Comparison of ENCODE assay signal across 15 cellular contexts in the genomic region with DNA sequence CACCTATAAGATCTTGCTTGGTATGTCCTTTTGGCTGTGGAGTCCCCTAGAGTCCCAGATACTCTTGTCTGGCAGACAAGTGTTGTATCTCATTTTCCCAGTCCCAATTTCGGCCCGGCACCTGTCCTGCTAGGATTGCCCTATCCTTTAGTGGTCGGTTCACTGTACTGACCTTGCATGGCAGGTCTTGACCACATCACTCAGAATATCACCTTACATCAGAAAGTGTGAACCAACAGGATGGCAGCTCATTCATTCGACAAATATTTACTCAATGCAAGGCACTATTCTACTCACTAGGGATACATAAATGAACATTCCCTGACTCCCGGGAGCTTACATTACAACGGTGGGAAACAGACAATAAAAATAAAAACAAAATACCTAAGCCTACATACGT. TPM values are rescaled to one million over a fixed set of nuclear protein-coding genes. Genes with fewer than 3 reads are reported as not detected.
DNase-seq lines count a peak whose midpoint lies in the region; ATAC-seq and TF ChIP-seq lines count a peak whose summit lies in the region.
"Had no signal": no experiment of that assay in that cellular context is flagged by ENCODE, and none has a peak within 500 bp of the region (broad histone marks: within the 10 kb centered on the region; RNA-seq: fewer than 3 reads in every experiment).

No MANE protein-coding gene starts in this region.

- no peaks in the 10 kb centered on the region for H3K9me3 ChIP-seq in testis
- H3K9me3 ChIP-seq: tibial artery had no signal

- H3K36me3 ChIP-seq in testis (ENCODE audit: low read depth, missing control alignments) = no peaks in the 10 kb centered on the region
- H3K36me3 ChIP-seq in H7 (replicated peaks; ENCODE audit: control insufficient read depth, insufficient read depth, low read length) = no peaks in the 10 kb centered on the region
- H3K36me3 ChIP-seq: tibial artery had no signal

- no peak for TF ChIP-seq POLR2A in testis (IDR thresholded peaks at IDR 0.05)

- 83 to 91% methylated on average over 7 of the region's 7 CpGs for WGBS in testis, 2 donors

- no peak overlapping the region for H3K27ac ChIP-seq in testis

- ATAC-seq in HG02623 (IDR thresholded peaks at IDR 0.05; ENCODE audit: unreplicated experiment) = no peak
- ATAC-seq: CD8-positive, alpha-beta T cell; effector memory CD8-positive, alpha-beta T cell; T-cell had no signal

- DNase-seq in HFFc6 (no peak), NCI-H2029 treated with DMSO at 0.1 percent for 48 hours (lab: John Stamatoyannopoulos, UW) (peak; percentile 56), epithelial cell of esophagus (ENCODE audit: low read depth) (peak; percentile 34), renal cortical epithelial cell (ENCODE audit: low read depth) (peak; percentile 53), testis (no peak), H7 (no peak)
- DNase-seq: activated CD8-positive, alpha-beta memory T cell treated with anti-CD3 and anti-CD28 coated beads, Interleukin-2, amount 50 U/mL, for 48 hours; activated naive CD4-positive, alpha-beta T cell treated with anti-CD3 and anti-CD28 coated beads for 36 hours; CD8-positive, alpha-beta T cell; effector memory CD8-positive, alpha-beta T cell; foreskin melanocyte; GDM1; T-cell; tibial artery had no signal

- H3K4me3 Mint-ChIP-seq in HFFc6 = peak overlapping the region; percentile 7; the same call in 1 of the 2 replicates
- H3K4me3 Mint-ChIP-seq: activated naive CD4-positive, alpha-beta T cell treated with anti-CD3 and anti-CD28 coated beads for 36 hours; CD8-positive, alpha-beta T cell; effector memory CD8-positive, alpha-beta T cell; T-cell had no signal

- H3K4me1 Mint-ChIP-seq in HFFc6 (ENCODE audit: low read depth) = peaks cover 59% of the 10 kb centered on the region

- H3K27me3 Mint-ChIP-seq in HFFc6 (ENCODE audit: insufficient read depth) = no peaks in the 10 kb centered on the region
- H3K27me3 Mint-ChIP-seq: effector memory CD8-positive, alpha-beta T cell had no signal

- no peaks in the 10 kb centered on the region for H3K9me3 Mint-ChIP-seq in HFFc6
- H3K9me3 Mint-ChIP-seq: activated naive CD4-positive, alpha-beta T cell treated with anti-CD3 and anti-CD28 coated beads for 36 hours; CD8-positive, alpha-beta T cell; effector memory CD8-positive, alpha-beta T cell; T-cell had no signal

- TF ChIP-seq CTCF in HFFc6 (IDR thresholded peaks at IDR 0.05) = no peak
- no peak for TF ChIP-seq CTCF in epithelial cell of esophagus (IDR thresholded peaks at IDR 0.05; ENCODE audit: insufficient read depth, low read depth, low read length, missing control alignments)
- no peak for TF ChIP-seq CTCF in testis (IDR thresholded peaks at IDR 0.05)

- peak overlapping the region; percentile 60 for H3K27ac Mint-ChIP-seq in HFFc6
- H3K27ac Mint-ChIP-seq: activated naive CD4-positive, alpha-beta T cell treated with anti-CD3 and anti-CD28 coated beads for 36 hours; CD8-positive, alpha-beta T cell; effector memory CD8-positive, alpha-beta T cell; T-cell had no signal

- H3K4me3 ChIP-seq in epithelial cell of esophagus (ENCODE audit: low read length) = no peak overlapping the region
- no peak overlapping the region for H3K4me3 ChIP-seq in testis
- H3K4me3 ChIP-seq in H7 (ENCODE audit: insufficient read depth, low read depth, low read length) = no peak overlapping the region
- H3K4me3 ChIP-seq: tibial artery had no signal

- H3K27me3 ChIP-seq in testis = no peaks in the 10 kb centered on the region
- no peaks in the 10 kb centered on the region for H3K27me3 ChIP-seq in H7 (ENCODE audit: control insufficient read depth, insufficient read depth, low read length)
- H3K27me3 ChIP-seq: tibial artery had no signal

- peaks cover 9% of the 10 kb centered on the region for H3K36me3 Mint-ChIP-seq in HFFc6 (ENCODE audit: low read depth)
- H3K36me3 Mint-ChIP-seq: CD8-positive, alpha-beta T cell; T-cell had no signal

- H3K4me1 ChIP-seq in testis = peaks cover under 1% of the 10 kb centered on the region

- intact Hi-C loops in testis (cut with DNase I; ENCODE audit: low total_unique reads) = no loop called here

RNA-seq across cellular contexts. Expression of a gene that starts 5.7 kb away (rescaled TPM):
- 100 to 1,000 TPM; 326 to 388 (median 358) TPM for total RNA-seq in HFFc6 (2021; fragmentation: NEBNext Ultra II Directional; extraction: Animal tissue kit (Norgen Biotek cat#: 25700))
- total RNA-seq in renal cortical epithelial cell (92.2 and 151 TPM in 2 replicates), testis (10 to 100 TPM; 13.8 to 18.8 TPM)
- polyA plus RNA-seq in testis (ENCODE audit: insufficient read depth, low read depth, low replicate concordance) = 159 TPM
- 17.2 and 19.1 TPM in 2 replicates for total RNA-seq in H7 (2014; rRNA removed; shearing (Covaris generic))
- total RNA-seq: activated naive CD4-positive, alpha-beta T cell treated with anti-CD3 and anti-CD28 coated beads for 36 hours; CD8-positive, alpha-beta T cell had no signal

Comparison
In these comparisons a context has a peak if more than half of its experiments do, and no peak if none do; other contexts are left out.
1. DNase-seq: peak in NCI-H2029 treated with DMSO at 0.1 percent for 48 hours (single experiment), epithelial cell of esophagus (single experiment) and renal cortical epithelial cell (single experiment); none in HFFc6 (single experiment), testis (single experiment) and H7 (single experiment).